Comparison of ENCODE assay signal across 23 cellular contexts in the genomic region with DNA sequence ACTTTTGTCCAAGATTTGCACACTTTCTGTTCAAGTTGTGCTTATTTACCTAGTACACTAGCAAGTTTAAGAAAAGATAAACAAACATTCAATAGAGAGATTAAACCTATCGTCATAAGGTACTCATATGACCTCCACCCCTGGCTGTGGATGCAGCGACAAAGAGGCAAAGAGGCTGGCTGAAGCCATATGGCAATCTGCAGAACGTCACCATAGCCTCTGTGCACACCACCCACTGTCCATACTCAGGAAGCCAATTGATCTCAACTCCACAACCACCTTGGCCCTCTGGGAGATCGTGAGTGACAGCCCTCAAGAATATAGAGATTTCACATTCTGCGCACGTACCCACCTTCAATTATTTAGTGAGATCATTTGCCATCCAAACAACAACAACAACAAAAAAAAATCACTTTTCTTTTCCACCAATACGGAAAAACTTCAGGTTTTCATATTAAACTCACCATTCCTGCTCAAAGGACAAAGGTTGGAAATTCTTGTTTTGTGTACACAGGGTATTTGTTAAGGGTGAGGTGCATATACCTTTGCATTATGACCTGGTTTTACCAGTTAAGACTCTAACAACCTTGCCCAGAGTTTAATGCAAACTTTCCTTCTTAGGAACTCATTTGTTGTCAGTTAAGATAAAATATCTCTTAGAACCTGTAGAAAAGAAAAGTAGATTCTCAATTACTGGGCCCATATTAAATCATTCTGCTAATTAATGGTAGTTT.
DNase-seq lines count a peak whose midpoint lies in the region; ATAC-seq, FAIRE-seq and TF ChIP-seq lines count a peak whose summit lies in the region.
"Had no signal": no experiment of that assay in that cellular context is flagged by ENCODE, and none has a peak within 500 bp of the region (broad histone marks: within the 10 kb centered on the region; RNA-seq: fewer than 3 reads in every experiment).

No MANE protein-coding gene starts in this region.

- no peaks in the 10 kb centered on the region for H4K20me1 ChIP-seq in hepatocyte (ENCODE audit: insufficient read depth, poor library complexity, severe bottlenecking)

- FAIRE-seq in small intestine (lab: Jason Lieb, UNC): no peak
- FAIRE-seq: GM18507 had no signal

- H2AFZ ChIP-seq in hepatocyte: peak overlapping the region; percentile 36

- DNase-seq in DMS53 (lab: John Stamatoyannopoulos, UW) (peak; percentile 71), LoVo (ENCODE audit: low spot score) (peak; percentile 30), hepatocyte (ENCODE audit: low spot score) (peak; percentile 41), small intestine (peak; percentile 66), GM20000 (ENCODE audit: low spot score) (no peak), NCI-H510A (lab: John Stamatoyannopoulos, UW) (no peak), heart right ventricle (no peak)
- DNase-seq in activated effector memory CD4-positive, alpha-beta T cell treated with Interleukin-2 at 50 U/mL for 16 hours: no peak
- DNase-seq: CD4-positive, CD25-positive, alpha-beta regulatory T cell; COR-L47; GDM1; GOT3; HCEC 1CT; Karpas-422; MG63; NCI-H1694 treated with DMSO at 0.1 percent for 48 hours; NCI-H2107; NCI-H510A treated with DMSO at 0.1 percent for 48 hours; NCI-H774; RPMI8226; SHP77; SK-N-SH had no signal

- H3K4me2 ChIP-seq in hepatocyte: peak overlapping the region; percentile 67
- H3K4me2 ChIP-seq: SK-N-SH had no signal

- no peak for ATAC-seq in heart right ventricle

- WGBS in hepatocyte (ENCODE audit: low lambda C conversion rate, missing lambda C conversion rate): 59% methylated on average over 7 of the region's 7 CpGs
- 48 to 66% (median 60%) methylated on average over 7 of the region's 7 CpGs for WGBS in small intestine, 3 donors
- 86 to 88% methylated on average over 7 of the region's 7 CpGs for WGBS in heart right ventricle, 2 donors

- H3K4me3 ChIP-seq in hepatocyte (no peak overlapping the region), small intestine (ENCODE audit: low read depth in 1 of 2, low read length in 2 of 2) (no peak overlapping the region), heart right ventricle (no peak overlapping the region)
- H3K4me3 ChIP-seq: MG63 had no signal

- no peaks in the 10 kb centered on the region for H3K27me3 ChIP-seq in hepatocyte
- no peaks in the 10 kb centered on the region for H3K27me3 ChIP-seq in small intestine (ENCODE audit: control insufficient read depth in 2 of 2, insufficient read depth in 2 of 2, low read length in 2 of 2)
- H3K27me3 ChIP-seq in heart right ventricle: no peaks in the 10 kb centered on the region
- H3K27me3 ChIP-seq: MG63 had no signal

- intact Hi-C loops in heart right ventricle (cut with DNase I): no loop called here

- no peaks in the 10 kb centered on the region for H3K79me2 ChIP-seq in hepatocyte

- H3K27ac ChIP-seq in hepatocyte: peak overlapping the region; percentile 93
- no peak overlapping the region for H3K27ac ChIP-seq in small intestine (ENCODE audit: low read depth in 1 of 2, low read length in 1 of 2)
- H3K27ac ChIP-seq in heart right ventricle: no peak overlapping the region

- H3K4me1 ChIP-seq in hepatocyte (ENCODE audit: insufficient read depth) (peaks cover 6% of the 10 kb centered on the region), small intestine (ENCODE audit: control insufficient read depth in 2 of 2, insufficient read depth in 1 of 2, low read depth in 1 of 2, low read length in 1 of 2) (peaks cover 0 to 3% of the 10 kb centered on the region in 2 donors), heart right ventricle (peaks cover 0 to 4% (median 0%) of the 10 kb centered on the region in 9 donors)

- no peaks in the 10 kb centered on the region for H3K36me3 ChIP-seq in hepatocyte (replicated peaks; ENCODE audit: insufficient read depth, low read depth)
- no peaks in the 10 kb centered on the region for H3K36me3 ChIP-seq in small intestine (ENCODE audit: control insufficient read depth in 2 of 2, insufficient read depth in 2 of 2, low read length in 2 of 2)
- no peaks in the 10 kb centered on the region for H3K36me3 ChIP-seq in heart right ventricle
- H3K36me3 ChIP-seq: MG63 had no signal

- H3K9me3 ChIP-seq in hepatocyte (ENCODE audit: low read depth) (no peaks in the 10 kb centered on the region), small intestine (ENCODE audit: control insufficient read depth, low read depth) (no peaks in the 10 kb centered on the region), heart right ventricle (peaks cover 0 to 8% (median 0%) of the 10 kb centered on the region in 11 donors)
- H3K9me3 ChIP-seq: MG63, SK-N-SH had no signal

- H3K9me2 ChIP-seq in hepatocyte (replicated peaks; ENCODE audit: insufficient read depth): no peaks in the 10 kb centered on the region
- H3K9me2 ChIP-seq: SK-N-SH had no signal

- TF ChIP-seq CTCF in hepatocyte (IDR thresholded peaks at IDR 0.05; ENCODE audit: poor library complexity): no peak
- no peak for TF ChIP-seq CTCF in GM20000 (IDR thresholded peaks at IDR 0.05; ENCODE audit: extremely low read depth, missing control alignments)
- no peak for TF ChIP-seq CTCF in heart right ventricle (IDR thresholded peaks at IDR 0.05)

Comparison
In these comparisons a context has a peak if more than half of its experiments do, and no peak if none do; other contexts are left out.
1. DNase-seq: peak in DMS53 (single experiment), LoVo (single experiment), hepatocyte (single experiment) and small intestine (single experiment); none in GM20000 (single experiment), NCI-H510A (single experiment), heart right ventricle (0 of 2) and activated effector memory CD4-positive, alpha-beta T cell treated with Interleukin-2 at 50 U/mL for 16 hours (single experiment).